In genomic region chr15:66588971-66589370, GRCh38 we compare ENCODE assay signal across 32 cellular contexts. TPM values are rescaled to one million over a fixed set of nuclear protein-coding genes. Genes with fewer than 3 reads are reported as not detected.
DNase-seq lines count a peak whose midpoint lies in the region; ATAC-seq, FAIRE-seq and TF ChIP-seq lines count a peak whose summit lies in the region.
"Had no signal": no experiment of that assay in that cellular context is flagged by ENCODE, and none has a peak within 500 bp of the region (broad histone marks: within the 10 kb centered on the region; RNA-seq: fewer than 3 reads in every experiment).

No MANE protein-coding gene starts in this region.

- DNase-seq in HepG2 (ENCODE audit: low spot score), result no peak
- no peak for DNase-seq in right lobe of liver
- DNase-seq in WTC11 (ENCODE audit: low spot score), result peak; percentile 51
- peak; percentile 43 for DNase-seq in islet precursor cell
- DNase-seq in cerebellar cortex (ENCODE audit: low spot score), result no peak
- DNase-seq in DMS114 treated with DMSO at 0.1 percent for 48 hours (lab: John Stamatoyannopoulos, UW; ENCODE audit: unreplicated experiment), result no peak
- no peak for DNase-seq in activated CD4-positive, alpha-beta T cell treated with anti-CD3 and anti-CD28 coated beads for 36 hours
- no peak for DNase-seq in cerebellar nuclear complex (lab: John Stamatoyannopoulos, UW)
- DNase-seq: activated CD4-positive, alpha-beta T cell treated with anti-CD3 and anti-CD28 coated beads for 48 hours; activated T-cell treated with anti-CD3 and anti-CD28 coated beads, Interleukin-2, amount 50 U/mL, for 4 hours; body of pancreas; DMS79 treated with DMSO at 0.1 percent for 48 hours; effector CD4-positive, alpha-beta T cell; GF-D8; glutamatergic neuron; left cardiac atrium; NCI-H1105 treated with DMSO at 0.1 percent for 48 hours; NCI-H2029; NCI-H526 treated with DMSO at 0.1 percent for 48 hours; stimulated activated CD4-positive, alpha-beta T cell treated with anti-CD3 and anti-CD28 coated beads, Interleukin-12 subunit alpha, Interleukin-12 subunit beta, amount 100 ng/mL, for 4 hours; stimulated activated CD4-positive, alpha-beta T cell treated with anti-CD3 and anti-CD28 coated beads, Interleukin-4, amount 100 ng/mL, for 4 hours; substantia nigra; upper lobe of left lung had no signal

- H3K27me3 Mint-ChIP-seq in WTC11 (ENCODE audit: low read depth), result no peaks in the 10 kb centered on the region; the same call in 1 of the 2 replicates
- H3K27me3 Mint-ChIP-seq in activated CD4-positive, alpha-beta T cell treated with anti-CD3 and anti-CD28 coated beads for 36 hours, result peaks cover 10% of the 10 kb centered on the region

- no peak overlapping the region for H3K4me3 ChIP-seq in HepG2 (replicated peaks in 1 of 3; ENCODE audit: insufficient read depth in 1 of 3, low read depth in 2 of 3, low read length in 3 of 3)
- H3K4me3 ChIP-seq in right lobe of liver, result no peak overlapping the region
- H3K4me3 ChIP-seq: body of pancreas, upper lobe of left lung had no signal

- no peaks in the 10 kb centered on the region for H3K36me3 Mint-ChIP-seq in WTC11
- no peaks in the 10 kb centered on the region for H3K36me3 Mint-ChIP-seq in activated CD4-positive, alpha-beta T cell treated with anti-CD3 and anti-CD28 coated beads for 36 hours (ENCODE audit: low read depth)
- H3K36me3 Mint-ChIP-seq: IgD-negative memory B cell; memory B cell; stimulated activated memory B cell treated with anti-CD40 and anti-IgM and Interleukin-4, amounts not matched to agents 10 μg/mL and 1 μg/mL and 100 μg/mL, for 72 hours had no signal

- H3K9me3 ChIP-seq in HepG2 (ENCODE audit: low read length), result no peaks in the 10 kb centered on the region
- H3K9me3 ChIP-seq in right lobe of liver, result no peaks in the 10 kb centered on the region
- H3K9me3 ChIP-seq: body of pancreas, upper lobe of left lung had no signal

- no peak overlapping the region for H3K27ac ChIP-seq in HepG2 (ENCODE audit: extremely low read length, insufficient read depth, low read length)
- no peak overlapping the region for H3K27ac ChIP-seq in right lobe of liver
- H3K27ac ChIP-seq: 22Rv1, body of pancreas, C4-2B, epithelial cell of prostate, upper lobe of left lung had no signal

- no peaks in the 10 kb centered on the region for H3K27me3 ChIP-seq in HepG2 (ENCODE audit: control insufficient read depth in 1 of 2, insufficient read depth in 2 of 2, low read length in 2 of 2)
- no peaks in the 10 kb centered on the region for H3K27me3 ChIP-seq in right lobe of liver
- H3K27me3 ChIP-seq: body of pancreas, upper lobe of left lung had no signal

- no peak for TF ChIP-seq POLR2A in HepG2 (IDR thresholded peaks at IDR 0.05; ENCODE audit: insufficient read depth in 1 of 2, low read depth in 2 of 2, low read length in 2 of 2)
- no peak for TF ChIP-seq POLR2A in right lobe of liver (IDR thresholded peaks at IDR 0.05)

- peaks cover 23% of the 10 kb centered on the region for H3K4me1 Mint-ChIP-seq in WTC11
- no peaks in the 10 kb centered on the region for H3K4me1 Mint-ChIP-seq in activated CD4-positive, alpha-beta T cell treated with anti-CD3 and anti-CD28 coated beads for 36 hours
- H3K4me1 Mint-ChIP-seq: IgD-negative memory B cell; memory B cell; stimulated activated memory B cell treated with anti-CD40 and anti-IgM and Interleukin-4, amounts not matched to agents 10 μg/mL and 1 μg/mL and 100 μg/mL, for 72 hours had no signal

- 67% methylated on average over 2 of the region's 8 CpGs for WGBS in HepG2 (ENCODE audit: low lambda C conversion rate)
- 86% methylated on average over 1 of the region's 8 CpGs for WGBS in right lobe of liver (ENCODE audit: insufficient coverage, low coverage, low lambda C conversion rate, missing lambda C conversion rate)

- H3K9ac ChIP-seq in HepG2 (ENCODE audit: insufficient read depth, low read depth, low read length), result no peak overlapping the region

- TF ChIP-seq RAD21 in HepG2 (CRISPR knock-in tag; IDR thresholded peaks at IDR 0.05), result no peak

- intact Hi-C loops in HepG2 (cut with micrococcal nuclease; ENCODE audit: unreplicated experiment), result no loop called here
- intact Hi-C loops in right lobe of liver (cut with DNase I), result no loop called here
- intact Hi-C loops in activated CD4-positive, alpha-beta T cell treated with anti-CD3 and anti-CD28 coated beads for 36 hours (cut with DNase I, micrococcal nuclease), result no loop called here

- ATAC-seq in HepG2, result no peak
- no peak for ATAC-seq in right lobe of liver
- peak; percentile 83 for ATAC-seq in WTC11
- ATAC-seq in activated CD4-positive, alpha-beta T cell treated with anti-CD3 and anti-CD28 coated beads for 36 hours, result no peak
- ATAC-seq: activated T-cell treated with anti-CD3 and anti-CD28 coated beads, Interleukin-2, amount 50 U/mL, for 4 hours; body of pancreas; left cardiac atrium; right cardiac atrium; stimulated activated memory B cell treated with anti-CD40 and anti-IgM and Interleukin-4, amounts not matched to agents 10 μg/mL and 1 μg/mL and 100 μg/mL, for 72 hours had no signal

- POLR2A ChIA-PET in HepG2 (lab: Yijun Ruan, JAX), result no interaction called here
- POLR2A ChIA-PET in WTC11 (lab: Charles Lee), result no interaction called here
- POLR2A ChIA-PET in activated CD4-positive, alpha-beta T cell treated with anti-CD3 and anti-CD28 coated beads for 36 hours (lab: Charles Lee), result no interaction called here

- H2AFZ ChIP-seq in HepG2 (ENCODE audit: low read length), result no peak overlapping the region

- H3K4me2 ChIP-seq in HepG2 (ENCODE audit: low read depth, low read length), result no peak overlapping the region

- H4K20me1 ChIP-seq in HepG2 (ENCODE audit: insufficient read depth, low read length), result no peaks in the 10 kb centered on the region

- TF ChIP-seq CTCF in HepG2 (CRISPR knock-in tag; IDR thresholded peaks at IDR 0.05) (no peak), right lobe of liver (IDR thresholded peaks at IDR 0.05) (no peak), WTC11 (IDR thresholded peaks at IDR 0.05) (no peak)

- H3K27ac Mint-ChIP-seq in WTC11, result no peak overlapping the region
- no peak overlapping the region for H3K27ac Mint-ChIP-seq in activated CD4-positive, alpha-beta T cell treated with anti-CD3 and anti-CD28 coated beads for 36 hours
- H3K27ac Mint-ChIP-seq: IgD-negative memory B cell; memory B cell; stimulated activated memory B cell treated with anti-CD40 and anti-IgM and Interleukin-4, amounts not matched to agents 10 μg/mL and 1 μg/mL and 100 μg/mL, for 72 hours; T-helper 1 cell treated with Interleukin-12 subunit alpha and Interleukin-12 subunit beta and Interleukin-4 antibody, amounts not matched to agents 30 μg/mL and 1 μg/mL, for 36 hours had no signal

- H3K79me2 ChIP-seq in HepG2 (ENCODE audit: insufficient read depth, low read length), result no peaks in the 10 kb centered on the region

- CTCF ChIA-PET in HepG2 (lab: Yijun Ruan, JAX; ENCODE audit: low intra/inter-chr PET ratio, low total read pairs), result no interaction called here
- CTCF ChIA-PET in WTC11 (lab: Charles Lee), result interaction anchor here (0.7 to 2.2 kb wide), 6 partner anchors 14 to 263 kb away, joined by 3 to 15 read pairs (median 3); partner anchors contain the start of gene LCTL
- CTCF ChIA-PET in activated CD4-positive, alpha-beta T cell treated with anti-CD3 and anti-CD28 coated beads for 36 hours (lab: Charles Lee), result no interaction called here

- BruUV-seq in HepG2 (replicated peaks; lab: Mats Ljungman, UMichigan), result no TSS peak

- H3K4me1 ChIP-seq in HepG2 (ENCODE audit: insufficient read depth, low read length) (peaks cover 26% of the 10 kb centered on the region), right lobe of liver (peaks cover 0 to 7% (median 3%) of the 10 kb centered on the region in 4 donors)
- H3K4me1 ChIP-seq: body of pancreas had no signal

- FAIRE-seq in HepG2 (lab: Jason Lieb, UNC), result no peak

- H3K9me3 Mint-ChIP-seq in WTC11, result no peaks in the 10 kb centered on the region
- H3K9me3 Mint-ChIP-seq in activated CD4-positive, alpha-beta T cell treated with anti-CD3 and anti-CD28 coated beads for 36 hours (ENCODE audit: low read depth), result no peaks in the 10 kb centered on the region
- H3K9me3 Mint-ChIP-seq: activated T-cell treated with anti-CD3 and anti-CD28 coated beads, Interleukin-2, amount 50 U/mL, for 4 hours; IgD-negative memory B cell; memory B cell; stimulated activated memory B cell treated with anti-CD40 and anti-IgM and Interleukin-4, amounts not matched to agents 10 μg/mL and 1 μg/mL and 100 μg/mL, for 72 hours; T-helper 1 cell treated with Interleukin-12 subunit alpha and Interleukin-12 subunit beta and Interleukin-4 antibody, amounts not matched to agents 30 μg/mL and 1 μg/mL, for 36 hours had no signal

- H3K36me3 ChIP-seq in HepG2 (replicated peaks in 1 of 2; ENCODE audit: control insufficient read depth in 1 of 2, insufficient read depth in 2 of 2, low read length in 2 of 2) (no peaks in the 10 kb centered on the region), right lobe of liver (no peaks in the 10 kb centered on the region)
- H3K36me3 ChIP-seq: upper lobe of left lung had no signal

- TF ChIP-seq EP300 in HepG2 (IDR thresholded peaks at IDR 0.05; ENCODE audit: low read depth in 2 of 2, low read length in 2 of 2) (no peak), HepG2 (CRISPR knock-in tag; IDR thresholded peaks at IDR 0.05; ENCODE audit: borderline replicate concordance) (no peak)

- in situ Hi-C loops in HepG2 (cut with HindIII; ENCODE audit: extremely low pct_ligation_motif_present, low pct_unique_long_range_greater_than_20kb), result no loop called here

- peak overlapping the region; percentile 63 for H3K4me3 Mint-ChIP-seq in WTC11
- no peak overlapping the region for H3K4me3 Mint-ChIP-seq in activated CD4-positive, alpha-beta T cell treated with anti-CD3 and anti-CD28 coated beads for 36 hours
- H3K4me3 Mint-ChIP-seq: activated T-cell treated with anti-CD3 and anti-CD28 coated beads, Interleukin-2, amount 50 U/mL, for 4 hours; IgD-negative memory B cell; memory B cell; stimulated activated memory B cell treated with anti-CD40 and anti-IgM and Interleukin-4, amounts not matched to agents 10 μg/mL and 1 μg/mL and 100 μg/mL, for 72 hours; T-helper 1 cell treated with Interleukin-12 subunit alpha and Interleukin-12 subunit beta and Interleukin-4 antibody, amounts not matched to agents 30 μg/mL and 1 μg/mL, for 36 hours had no signal

RNA-seq across cellular contexts. Expression of gene LCTL, which starts 23.2 kb away (rescaled TPM):
- total RNA-seq in HepG2 (2016; rRNA removed; fragmentation: Illumina TruSeq; extraction: Trizol) (1.1 and 1.4 TPM in 2 replicates), right lobe of liver (not detected), WTC11 (2021) (2.2 to 3.2 TPM (median 3.0 TPM) in 3 replicates)
- total RNA-seq in HepG2 (2016; cell fraction: cytosol; rRNA removed; fragmentation: Illumina TruSeq; extraction: Trizol; ENCODE audit: low read depth), result 0.09 and 0.20 TPM in 2 replicates
- 1.0 and 1.1 TPM in 2 replicates for total RNA-seq in HepG2 (2016; cell fraction: insoluble cytoplasmic fraction; rRNA removed; fragmentation: Illumina TruSeq; extraction: Trizol)
- 0.21 and 0.37 TPM in 2 replicates for total RNA-seq in HepG2 (2016; cell fraction: membrane; rRNA removed; fragmentation: Illumina TruSeq; extraction: Trizol)
- total RNA-seq in HepG2 (2016; cell fraction: nucleus; rRNA removed; fragmentation: Illumina TruSeq; extraction: Trizol), result 0.40 and 0.41 TPM in 2 replicates
- polyA plus RNA-seq in HepG2 (2011; rRNA removed), result 0.54 and 0.96 TPM in 2 replicates
- 1.0 and 1.6 TPM in 2 replicates for polyA plus RNA-seq in HepG2 (2011; cell fraction: cytosol; rRNA removed)
- 0.43 and 0.95 TPM in 2 replicates for polyA plus RNA-seq in HepG2 (2011; cell fraction: nucleus; rRNA removed)
- 0.15 and 0.31 TPM in 2 replicates for polyA plus RNA-seq in HepG2 (2012)
- polyA plus RNA-seq in HepG2 (2016; cell fraction: cytosol; fragmentation: Illumina TruSeq; extraction: Trizol; ENCODE audit: low read depth), result 0.09 and 0.10 TPM in 2 replicates
- polyA plus RNA-seq in HepG2 (2016; cell fraction: insoluble cytoplasmic fraction; fragmentation: Illumina TruSeq; extraction: Trizol; ENCODE audit: low read depth), result 0.98 and 1.1 TPM in 2 replicates
- polyA plus RNA-seq in HepG2 (2016; cell fraction: membrane; fragmentation: Illumina TruSeq; extraction: Trizol; ENCODE audit: low read depth), result 0.08 and 0.29 TPM in 2 replicates
- polyA plus RNA-seq in HepG2 (2016; cell fraction: nucleus; fragmentation: Illumina TruSeq; extraction: Trizol; ENCODE audit: insufficient read depth, low read depth), result 0.57 and 0.70 TPM in 2 replicates
- 0.46 TPM in 1 of 2 replicates, not detected in the other for polyA minus RNA-seq in HepG2 (2011; rRNA and poly(A)+ RNA removed; ENCODE audit: low replicate concordance)
- 0.97 TPM in 1 of 2 replicates, not detected in the other for polyA minus RNA-seq in HepG2 (2011; cell fraction: cytosol; rRNA and poly(A)+ RNA removed)
- polyA minus RNA-seq in HepG2 (2011; cell fraction: nucleus; rRNA and poly(A)+ RNA removed), result 0.37 and 0.64 TPM in 2 replicates
- total RNA-seq in activated CD4-positive, alpha-beta T cell treated with anti-CD3 and anti-CD28 coated beads for 36 hours, result not detected
- total RNA-seq: activated T-cell treated with anti-CD3 and anti-CD28 coated beads, Interleukin-2, amount 50 U/mL, for 4 hours; body of pancreas; left cardiac atrium; MCF 10A; right cardiac atrium; upper lobe of left lung had no signal
- polyA plus RNA-seq: IgD-negative memory B cell, right cardiac atrium had no signal

Comparison
In these comparisons a context has a peak if more than half of its experiments do, and no peak if none do; other contexts are left out.
1. DNase-seq: peak in WTC11 (single experiment) and islet precursor cell (single experiment); none in HepG2 (single experiment), right lobe of liver (0 of 3), cerebellar cortex (single experiment), DMS114 treated with DMSO at 0.1 percent for 48 hours (single experiment), activated CD4-positive, alpha-beta T cell treated with anti-CD3 and anti-CD28 coated beads for 36 hours (single experiment) and cerebellar nuclear complex (0 of 2).
2. Of the 50 proteins assayed by ChIP-seq in both HepG2 and WTC11: peak only in HepG2: none; only in WTC11: ETV6 and USF2; in both: none; in neither: 48.